13 cellular contexts compared by ENCODE assay signal in the genomic region with DNA sequence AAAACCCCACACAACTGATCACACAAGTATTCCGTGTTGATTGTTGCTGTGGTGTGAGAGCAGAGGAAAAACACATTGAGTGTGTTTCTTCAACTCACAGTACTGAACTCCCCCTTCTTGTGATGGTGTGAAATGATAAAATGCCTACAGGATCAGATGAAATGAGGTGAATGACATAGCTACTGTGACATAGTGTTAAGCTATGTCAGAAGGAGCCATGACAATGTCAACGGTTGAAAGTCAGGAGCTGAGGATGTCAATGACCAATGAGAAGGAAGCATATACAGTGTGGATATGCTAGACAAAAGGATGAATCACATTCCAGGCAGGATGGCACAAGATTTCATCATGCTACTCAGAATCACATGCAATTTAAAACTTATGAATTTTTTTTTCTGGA. TPM values are rescaled to one million over a fixed set of nuclear protein-coding genes. Genes with fewer than 3 reads are reported as not detected.
A peak's percentile ranks its signal among the peaks of the same experiment; 100 is the strongest.
DNase-seq lines count a peak whose midpoint lies in the region; ATAC-seq and TF ChIP-seq lines count a peak whose summit lies in the region.
"Had no signal": no experiment of that assay in that cellular context is flagged by ENCODE, and none has a peak within 500 bp of the region (broad histone marks: within the 10 kb centered on the region; RNA-seq: fewer than 3 reads in every experiment).

No MANE protein-coding gene starts in this region.

- peak; percentile 22 for DNase-seq in GM04504 (ENCODE audit: low read depth)
- DNase-seq in RKO (ENCODE audit: low spot score): peak; percentile 81
- DNase-seq in osteocyte (ENCODE audit: extremely low spot score, unreplicated experiment): no peak
- no peak for DNase-seq in G401 (ENCODE audit: low spot score)

- peak overlapping the region; percentile 81 for H3K27ac Mint-ChIP-seq in osteocyte (ENCODE audit: unreplicated experiment)
- H3K27ac Mint-ChIP-seq: activated T-helper 17 cell treated with anti-CD3 and anti-CD28 coated beads, Interleukin-2, amount 50 U/mL, for 72 hours; T-helper 1 cell treated with Interleukin-12 subunit alpha and Interleukin-12 subunit beta and Interleukin-4 antibody, amounts not matched to agents 30 μg/mL and 1 μg/mL, for 36 hours; type B pancreatic cell had no signal

- peaks cover 6% of the 10 kb centered on the region for H3K36me3 Mint-ChIP-seq in osteocyte (ENCODE audit: unreplicated experiment)

- H3K4me3 Mint-ChIP-seq in osteocyte (ENCODE audit: unreplicated experiment): no peak overlapping the region
- H3K4me3 Mint-ChIP-seq: activated T-helper 17 cell treated with anti-CD3 and anti-CD28 coated beads, Interleukin-2, amount 50 U/mL, for 72 hours; brain; T-helper 1 cell treated with Interleukin-12 subunit alpha and Interleukin-12 subunit beta and Interleukin-4 antibody, amounts not matched to agents 30 μg/mL and 1 μg/mL, for 36 hours; type B pancreatic cell had no signal

- H3K4me1 Mint-ChIP-seq in osteocyte (ENCODE audit: unreplicated experiment): peaks cover 7% of the 10 kb centered on the region
- H3K4me1 Mint-ChIP-seq: activated T-helper 17 cell treated with anti-CD3 and anti-CD28 coated beads, Interleukin-2, amount 50 U/mL, for 72 hours; brain had no signal

- H3K27me3 Mint-ChIP-seq in osteocyte (ENCODE audit: unreplicated experiment): no peaks in the 10 kb centered on the region
- H3K27me3 Mint-ChIP-seq: brain, type B pancreatic cell had no signal

- peaks cover 6% of the 10 kb centered on the region for H3K9me3 Mint-ChIP-seq in osteocyte (ENCODE audit: unreplicated experiment)
- H3K9me3 Mint-ChIP-seq: activated T-helper 17 cell treated with anti-CD3 and anti-CD28 coated beads, Interleukin-2, amount 50 U/mL, for 72 hours had no signal

- in situ Hi-C loops in G401 (cut with HindIII; ENCODE audit: low sequenced_read_pairs): no loop called here

- TF ChIP-seq CTCF in osteocyte (IDR thresholded peaks at IDR 0.05): no peak

- peak; percentile 94 for ATAC-seq in esophagus mucosa
- ATAC-seq in HG02840 (IDR thresholded peaks at IDR 0.05; ENCODE audit: low FRiP score, unreplicated experiment): no peak
- no peak for ATAC-seq in HG02884 (IDR thresholded peaks at IDR 0.05; ENCODE audit: unreplicated experiment)
- ATAC-seq in GM19328 (IDR thresholded peaks at IDR 0.05; ENCODE audit: unreplicated experiment): no peak
- ATAC-seq: activated T-helper 17 cell treated with anti-CD3 and anti-CD28 coated beads, Interleukin-2, amount 50 U/mL, for 72 hours; GM12878 had no signal

RNA-seq across cellular contexts. Expression of a gene that starts 38.8 kb away (rescaled TPM):
- total RNA-seq in esophagus mucosa (6.0 TPM), osteocyte (23.9 and 26.2 TPM in 2 replicates)
- 6.8 and 12.8 TPM in 2 replicates for total RNA-seq in G401 (2014; rRNA removed; shearing (Covaris generic))

RNA-seq across cellular contexts. Expression of a gene that starts 39.6 kb away (rescaled TPM):
- total RNA-seq in esophagus mucosa (14.7 TPM), osteocyte (16.7 and 23.9 TPM in 2 replicates)
- total RNA-seq in G401 (2014; rRNA removed; shearing (Covaris generic)): 21.8 and 61.8 TPM in 2 replicates

Comparison
In these comparisons a context has a peak if more than half of its experiments do, and no peak if none do; other contexts are left out.
1. DNase-seq: peak in GM04504 (single experiment) and RKO (single experiment); none in osteocyte (single experiment) and G401 (single experiment).